ENCODE assay signal across 20 cellular contexts in the genomic region with DNA sequence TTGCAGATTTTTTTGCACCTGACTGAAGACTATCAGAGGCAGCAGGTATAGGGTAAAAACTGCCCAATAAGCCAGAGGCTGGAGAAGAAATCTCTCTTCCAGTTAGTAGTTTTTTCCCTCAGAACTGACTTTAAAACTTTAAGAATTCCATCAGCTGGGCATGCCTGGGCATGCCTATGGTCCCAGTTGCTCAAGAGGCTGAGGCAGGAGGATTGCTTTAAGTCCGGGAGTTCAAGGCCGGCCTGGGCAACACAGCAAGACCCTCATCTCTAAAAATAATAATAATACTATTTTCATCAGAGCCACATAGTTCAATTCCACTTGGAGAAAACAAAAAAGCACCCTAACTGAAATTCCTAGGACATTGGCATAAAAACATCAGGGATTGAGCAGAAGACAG. TPM values are rescaled to one million over a fixed set of nuclear protein-coding genes. Genes with fewer than 3 reads are reported as not detected.
DNase-seq lines count a peak whose midpoint lies in the region; ATAC-seq, FAIRE-seq and TF ChIP-seq lines count a peak whose summit lies in the region.
"Had no signal": no experiment of that assay in that cellular context is flagged by ENCODE, and none has a peak within 500 bp of the region (broad histone marks: within the 10 kb centered on the region; RNA-seq: fewer than 3 reads in every experiment).

No MANE protein-coding gene starts in this region.

- H3K4me3 ChIP-seq in HepG2 (replicated peaks in 1 of 3; ENCODE audit: insufficient read depth in 1 of 3, low read depth in 2 of 3, low read length in 3 of 3) (no peak overlapping the region), right lobe of liver (no peak overlapping the region), RWPE2 (ENCODE audit: severe bottlenecking) (no peak overlapping the region), hepatocyte (no peak overlapping the region)
- H3K4me3 ChIP-seq: K562 had no signal

- no peak overlapping the region for H3K4me2 ChIP-seq in HepG2 (ENCODE audit: low read depth, low read length)
- H3K4me2 ChIP-seq in hepatocyte = no peak overlapping the region

- H3K9me3 ChIP-seq in HepG2 (ENCODE audit: low read length) = no peaks in the 10 kb centered on the region
- no peaks in the 10 kb centered on the region for H3K9me3 ChIP-seq in right lobe of liver
- no peaks in the 10 kb centered on the region for H3K9me3 ChIP-seq in RWPE2 (ENCODE audit: severe bottlenecking)
- no peaks in the 10 kb centered on the region for H3K9me3 ChIP-seq in hepatocyte (ENCODE audit: low read depth)

- peaks cover 6% of the 10 kb centered on the region in 2 donors for H3K4me1 Mint-ChIP-seq in stimulated activated naive B cell treated with anti-CD40 and anti-IgM and Interleukin-4, amounts not matched to agents 10 μg/mL and 1 μg/mL and 100 μg/mL, for 72 hours
- H3K4me1 Mint-ChIP-seq: CD8-positive, alpha-beta memory T cell had no signal

- H3K36me3 Mint-ChIP-seq in stimulated activated naive B cell treated with anti-CD40 and anti-IgM and Interleukin-4, amounts not matched to agents 10 μg/mL and 1 μg/mL and 100 μg/mL, for 72 hours = peaks cover 10 to 15% of the 10 kb centered on the region in 2 donors

- no peak overlapping the region for H3K27ac Mint-ChIP-seq in stimulated activated naive B cell treated with anti-CD40 and anti-IgM and Interleukin-4, amounts not matched to agents 10 μg/mL and 1 μg/mL and 100 μg/mL, for 72 hours
- H3K27ac Mint-ChIP-seq: CD8-positive, alpha-beta memory T cell had no signal

- H3K4me3 Mint-ChIP-seq in stimulated activated naive B cell treated with anti-CD40 and anti-IgM and Interleukin-4, amounts not matched to agents 10 μg/mL and 1 μg/mL and 100 μg/mL, for 72 hours = no peak overlapping the region
- H3K4me3 Mint-ChIP-seq: CD8-positive, alpha-beta memory T cell had no signal

- H3K27me3 Mint-ChIP-seq in stimulated activated naive B cell treated with anti-CD40 and anti-IgM and Interleukin-4, amounts not matched to agents 10 μg/mL and 1 μg/mL and 100 μg/mL, for 72 hours = no peaks in the 10 kb centered on the region

- CTCF ChIA-PET in HepG2 (lab: Yijun Ruan, JAX; ENCODE audit: low intra/inter-chr PET ratio, low total read pairs) = no interaction called here
- CTCF ChIA-PET in GM10248 (lab: Yijun Ruan, JAX) = interaction anchor here (1.5 kb wide), 1 partner anchor 47 kb away, joined by 4 read pairs; no protein-coding TSS in a partner anchor

- TF ChIP-seq POLR2A in HepG2 (IDR thresholded peaks at IDR 0.05; ENCODE audit: insufficient read depth in 1 of 2, low read depth in 2 of 2, low read length in 2 of 2) = no peak
- TF ChIP-seq POLR2A in right lobe of liver (IDR thresholded peaks at IDR 0.05) = no peak

- no peak for TF ChIP-seq CTCF in HepG2 (CRISPR knock-in tag; IDR thresholded peaks at IDR 0.05)
- TF ChIP-seq CTCF in right lobe of liver (IDR thresholded peaks at IDR 0.05) = no peak
- no peak for TF ChIP-seq CTCF in RWPE2 (IDR thresholded peaks at IDR 0.05; ENCODE audit: poor library complexity, severe bottlenecking)
- no peak for TF ChIP-seq CTCF in hepatocyte (IDR thresholded peaks at IDR 0.05; ENCODE audit: poor library complexity)
- TF ChIP-seq CTCF in GM10248 (IDR thresholded peaks at IDR 0.05; ENCODE audit: control extremely low read depth, extremely low read depth, low read depth, missing control alignments) = no peak

- in situ Hi-C loops in HepG2 (cut with HindIII; ENCODE audit: extremely low pct_ligation_motif_present, low pct_unique_long_range_greater_than_20kb) = no loop called here

- no peaks in the 10 kb centered on the region for H3K9me3 Mint-ChIP-seq in stimulated activated naive B cell treated with anti-CD40 and anti-IgM and Interleukin-4, amounts not matched to agents 10 μg/mL and 1 μg/mL and 100 μg/mL, for 72 hours
- H3K9me3 Mint-ChIP-seq: CD8-positive, alpha-beta memory T cell had no signal

- peak overlapping the region; percentile 56 for H3K27ac ChIP-seq in HepG2 (ENCODE audit: extremely low read length, insufficient read depth, low read length)
- no peak overlapping the region for H3K27ac ChIP-seq in right lobe of liver
- peak overlapping the region; percentile 98 for H3K27ac ChIP-seq in RWPE2 (ENCODE audit: poor library complexity, severe bottlenecking)
- H3K27ac ChIP-seq in hepatocyte = peak overlapping the region; percentile 82

- POLR2A ChIA-PET in HepG2 (lab: Yijun Ruan, JAX) (no interaction called here), GM10248 (lab: Yijun Ruan, JAX) (no interaction called here)

- no peak for FAIRE-seq in HepG2 (lab: Jason Lieb, UNC)
- FAIRE-seq: D721Med, K562 had no signal

- TF ChIP-seq RAD21 in HepG2 (CRISPR knock-in tag; IDR thresholded peaks at IDR 0.05) = no peak

- 100% methylated on average over 2 of the region's 2 CpGs for WGBS in HepG2 (ENCODE audit: low lambda C conversion rate)
- 92% methylated on average over 2 of the region's 2 CpGs for WGBS in right lobe of liver (ENCODE audit: insufficient coverage, low coverage, low lambda C conversion rate, missing lambda C conversion rate)
- WGBS in hepatocyte (ENCODE audit: low lambda C conversion rate, missing lambda C conversion rate) = 100% methylated on average over 2 of the region's 2 CpGs

- H3K27me3 ChIP-seq in HepG2 (ENCODE audit: control insufficient read depth in 1 of 2, insufficient read depth in 2 of 2, low read length in 2 of 2) (no peaks in the 10 kb centered on the region), right lobe of liver (no peaks in the 10 kb centered on the region), RWPE2 (ENCODE audit: insufficient read depth, poor library complexity, severe bottlenecking) (no peaks in the 10 kb centered on the region), hepatocyte (no peaks in the 10 kb centered on the region)

- peaks cover 3 to 27% of the 10 kb centered on the region in 2 experiments for H3K36me3 ChIP-seq in HepG2 (replicated peaks in 1 of 2; ENCODE audit: control insufficient read depth in 1 of 2, insufficient read depth in 2 of 2, low read length in 2 of 2)
- no peaks in the 10 kb centered on the region for H3K36me3 ChIP-seq in right lobe of liver
- H3K36me3 ChIP-seq in RWPE2 (ENCODE audit: low read depth) = no peaks in the 10 kb centered on the region
- no peaks in the 10 kb centered on the region for H3K36me3 ChIP-seq in hepatocyte (replicated peaks; ENCODE audit: insufficient read depth, low read depth)

- TF ChIP-seq EP300 in HepG2 (IDR thresholded peaks at IDR 0.05; ENCODE audit: low read depth in 2 of 2, low read length in 2 of 2) = no peak
- TF ChIP-seq EP300 in HepG2 (CRISPR knock-in tag; IDR thresholded peaks at IDR 0.05; ENCODE audit: borderline replicate concordance) = no peak

- H3K79me2 ChIP-seq in HepG2 (ENCODE audit: insufficient read depth, low read length) = no peaks in the 10 kb centered on the region
- H3K79me2 ChIP-seq in hepatocyte = no peaks in the 10 kb centered on the region

- H3K4me1 ChIP-seq in HepG2 (ENCODE audit: insufficient read depth, low read length) = peaks cover 11% of the 10 kb centered on the region
- no peaks in the 10 kb centered on the region for H3K4me1 ChIP-seq in right lobe of liver
- peaks cover 42% of the 10 kb centered on the region for H3K4me1 ChIP-seq in RWPE2 (ENCODE audit: insufficient read depth, poor library complexity, severe bottlenecking)
- peaks cover 8% of the 10 kb centered on the region for H3K4me1 ChIP-seq in hepatocyte (ENCODE audit: insufficient read depth)

- H3K9me2 ChIP-seq in hepatocyte (replicated peaks; ENCODE audit: insufficient read depth) = no peaks in the 10 kb centered on the region

- intact Hi-C loops in HepG2 (cut with micrococcal nuclease; ENCODE audit: unreplicated experiment) = no loop called here
- intact Hi-C loops in right lobe of liver (cut with DNase I) = loop anchor here in 1 of 2 donors (10.0 kb wide), 1 partner anchor 60 kb away; no protein-coding TSS in a partner anchor

- no peak for ATAC-seq in HepG2
- no peak for ATAC-seq in right lobe of liver
- no peak for ATAC-seq in RWPE2 (ENCODE audit: low read depth)
- ATAC-seq in stimulated activated naive B cell treated with anti-CD40 and anti-IgM and Interleukin-4, amounts not matched to agents 10 μg/mL and 1 μg/mL and 100 μg/mL, for 72 hours (replicated peaks) = no peak
- no peak for ATAC-seq in GM21717 (IDR thresholded peaks at IDR 0.05; ENCODE audit: unreplicated experiment)
- ATAC-seq: K562 had no signal

- H4K20me1 ChIP-seq in HepG2 (ENCODE audit: insufficient read depth, low read length) (no peaks in the 10 kb centered on the region), hepatocyte (ENCODE audit: insufficient read depth, poor library complexity, severe bottlenecking) (no peaks in the 10 kb centered on the region)

- no TSS peak for BruUV-seq in HepG2 (replicated peaks; lab: Mats Ljungman, UMichigan)

- no peak overlapping the region for H2AFZ ChIP-seq in HepG2 (ENCODE audit: low read length)
- no peak overlapping the region for H2AFZ ChIP-seq in hepatocyte

- H3K9ac ChIP-seq in HepG2 (ENCODE audit: insufficient read depth, low read depth, low read length) = no peak overlapping the region

- no peak for DNase-seq in HepG2 (ENCODE audit: low spot score)
- no peak for DNase-seq in right lobe of liver
- no peak for DNase-seq in RWPE2 (ENCODE audit: low spot score)
- DNase-seq in hepatocyte (ENCODE audit: low spot score) = no peak
- no peak for DNase-seq in stimulated activated naive B cell treated with anti-CD40 and anti-IgM and Interleukin-4, amounts not matched to agents 10 μg/mL and 1 μg/mL and 100 μg/mL, for 72 hours
- no peak for DNase-seq in GM10248 (ENCODE audit: extremely low spot score)
- DNase-seq: C1 segment of cervical spinal cord; CD8-positive, alpha-beta memory T cell; HCEC 1CT; NCI-H1436; NCI-H1930; NCI-H226; NCI-H524; NCI-H82; OCI-M1; RPMI8226; SIG-M5 had no signal

RNA-seq across cellular contexts. Expression of gene SUSD1, which starts 30.3 kb away (rescaled TPM):
- total RNA-seq in HepG2 (2016; rRNA removed; fragmentation: Illumina TruSeq; extraction: Trizol) (16.0 and 25.9 TPM in 2 replicates), right lobe of liver (1 to 10 TPM; 2.7 to 7.2 (median 3.9) TPM), hepatocyte (30.5 and 41.4 TPM in 2 replicates)
- total RNA-seq in HepG2 (2016; cell fraction: cytosol; rRNA removed; fragmentation: Illumina TruSeq; extraction: Trizol; ENCODE audit: low read depth) = 19.0 and 22.4 TPM in 2 replicates
- 13.8 and 23.8 TPM in 2 replicates for total RNA-seq in HepG2 (2016; cell fraction: insoluble cytoplasmic fraction; rRNA removed; fragmentation: Illumina TruSeq; extraction: Trizol)
- total RNA-seq in HepG2 (2016; cell fraction: membrane; rRNA removed; fragmentation: Illumina TruSeq; extraction: Trizol) = 22.6 and 26.9 TPM in 2 replicates
- 25.3 and 30.6 TPM in 2 replicates for total RNA-seq in HepG2 (2016; cell fraction: nucleus; rRNA removed; fragmentation: Illumina TruSeq; extraction: Trizol)
- polyA plus RNA-seq in HepG2 (2011; rRNA removed) (26.9 and 32.3 TPM in 2 replicates), hepatocyte (18.5 and 25.0 TPM in 2 replicates)
- polyA plus RNA-seq in HepG2 (2011; cell fraction: cytosol; rRNA removed) = 28.5 and 29.1 TPM in 2 replicates
- 14.0 and 15.0 TPM in 2 replicates for polyA plus RNA-seq in HepG2 (2011; cell fraction: nucleus; rRNA removed)
- 15.4 and 19.2 TPM in 2 replicates for polyA plus RNA-seq in HepG2 (2012)
- polyA plus RNA-seq in HepG2 (2016; cell fraction: cytosol; fragmentation: Illumina TruSeq; extraction: Trizol; ENCODE audit: low read depth) = 8.6 and 9.9 TPM in 2 replicates
- polyA plus RNA-seq in HepG2 (2016; cell fraction: insoluble cytoplasmic fraction; fragmentation: Illumina TruSeq; extraction: Trizol; ENCODE audit: low read depth) = 11.7 and 12.2 TPM in 2 replicates
- polyA plus RNA-seq in HepG2 (2016; cell fraction: membrane; fragmentation: Illumina TruSeq; extraction: Trizol; ENCODE audit: low read depth) = 14.8 and 16.5 TPM in 2 replicates
- 26.8 and 28.0 TPM in 2 replicates for polyA plus RNA-seq in HepG2 (2016; cell fraction: nucleus; fragmentation: Illumina TruSeq; extraction: Trizol; ENCODE audit: insufficient read depth, low read depth)
- polyA minus RNA-seq in HepG2 (2011; rRNA and poly(A)+ RNA removed; ENCODE audit: low replicate concordance) = 11.2 and 45.2 TPM in 2 replicates
- 22.7 and 34.1 TPM in 2 replicates for polyA minus RNA-seq in HepG2 (2011; cell fraction: cytosol; rRNA and poly(A)+ RNA removed)
- 29.7 and 32.4 TPM in 2 replicates for polyA minus RNA-seq in HepG2 (2011; cell fraction: nucleus; rRNA and poly(A)+ RNA removed)

Comparison
In these comparisons a context has a peak if more than half of its experiments do, and no peak if none do; other contexts are left out.
1. H3K27ac ChIP-seq: peak in HepG2 (single experiment), RWPE2 (single experiment) and hepatocyte (single experiment); none in right lobe of liver (0 of 3).